16 cellular contexts compared by ENCODE assay signal in genomic region chr14:105309371-105309770, GRCh38. TPM values are rescaled to one million over a fixed set of nuclear protein-coding genes. Genes with fewer than 3 reads are reported as not detected.
DNase-seq lines count a peak whose midpoint lies in the region; ATAC-seq and TF ChIP-seq lines count a peak whose summit lies in the region.
"Had no signal": no experiment of that assay in that cellular context is flagged by ENCODE, and none has a peak within 500 bp of the region (broad histone marks: within the 10 kb centered on the region; RNA-seq: fewer than 3 reads in every experiment).

No MANE protein-coding gene starts in this region.

- peaks cover 5% of the 10 kb centered on the region for H3K4me1 Mint-ChIP-seq in osteocyte (ENCODE audit: unreplicated experiment)

- ATAC-seq in Right ventricle myocardium superior (ENCODE audit: poor library complexity) (no peak), left ventricle myocardium superior (no peak), HG02885 (IDR thresholded peaks at IDR 0.05; ENCODE audit: poor library complexity, unreplicated experiment) (no peak), left lobe of liver (no peak)
- ATAC-seq: CD8-positive, alpha-beta T cell had no signal

- H3K36me3 Mint-ChIP-seq in osteocyte (ENCODE audit: unreplicated experiment), result no peaks in the 10 kb centered on the region
- H3K36me3 Mint-ChIP-seq: CD8-positive, alpha-beta T cell had no signal

- no peak overlapping the region for H3K4me3 Mint-ChIP-seq in osteocyte (ENCODE audit: unreplicated experiment)
- H3K4me3 Mint-ChIP-seq: CD8-positive, alpha-beta T cell; HFFc6 had no signal

- no peaks in the 10 kb centered on the region for H3K27me3 ChIP-seq in mucosa of stomach (ENCODE audit: control insufficient read depth, insufficient read depth, low read length)

- DNase-seq in Right ventricle myocardium superior (peak; percentile 1), left ventricle myocardium superior (no peak), epithelial cell of esophagus (ENCODE audit: low read depth) (peak; percentile 33), osteocyte (ENCODE audit: extremely low spot score, unreplicated experiment) (no peak), left lobe of liver (ENCODE audit: low spot score) (no peak)
- DNase-seq: C1 segment of cervical spinal cord; Caco-2; CD4-positive, CD25-positive, alpha-beta regulatory T cell; CD8-positive, alpha-beta T cell; DMS153; DND-41; GOT3; HFFc6 had no signal

- TF ChIP-seq CTCF in epithelial cell of esophagus (IDR thresholded peaks at IDR 0.05; ENCODE audit: insufficient read depth, low read depth, low read length, missing control alignments) (no peak), osteocyte (IDR thresholded peaks at IDR 0.05) (no peak)

- no peaks in the 10 kb centered on the region for H3K9me3 Mint-ChIP-seq in osteocyte (ENCODE audit: unreplicated experiment)
- H3K9me3 Mint-ChIP-seq: CD4-positive, CD25-positive, alpha-beta regulatory T cell; CD8-positive, alpha-beta T cell; HFFc6 had no signal

- H3K4me3 ChIP-seq in epithelial cell of esophagus (ENCODE audit: low read length), result no peak overlapping the region
- no peak overlapping the region for H3K4me3 ChIP-seq in mucosa of stomach (ENCODE audit: low read length)
- H3K4me3 ChIP-seq: HAP-1 had no signal

- peak overlapping the region; percentile 25 for H3K9ac ChIP-seq in mucosa of stomach (ENCODE audit: low read length)

- peaks cover 5% of the 10 kb centered on the region for H3K4me1 ChIP-seq in mucosa of stomach (ENCODE audit: control insufficient read depth, insufficient read depth, low read length)
- H3K4me1 ChIP-seq: Caco-2 had no signal

- H3K9me3 ChIP-seq in mucosa of stomach (ENCODE audit: control insufficient read depth, low read length), result no peaks in the 10 kb centered on the region
- H3K9me3 ChIP-seq: Caco-2, HAP-1 had no signal

- intact Hi-C loops in Right ventricle myocardium superior (cut with DNase I), result no loop called here
- intact Hi-C loops in left ventricle myocardium superior (cut with micrococcal nuclease), result no loop called here

- no peaks in the 10 kb centered on the region for H3K27me3 Mint-ChIP-seq in osteocyte (ENCODE audit: unreplicated experiment)
- H3K27me3 Mint-ChIP-seq: CD4-positive, CD25-positive, alpha-beta regulatory T cell had no signal

- no peaks in the 10 kb centered on the region for H3K36me3 ChIP-seq in mucosa of stomach (ENCODE audit: control insufficient read depth, insufficient read depth, low read length)
- H3K36me3 ChIP-seq: HAP-1 had no signal

- H3K27ac Mint-ChIP-seq in osteocyte (ENCODE audit: unreplicated experiment), result no peak overlapping the region
- H3K27ac Mint-ChIP-seq: CD4-positive, CD25-positive, alpha-beta regulatory T cell; CD8-positive, alpha-beta T cell; HFFc6 had no signal

RNA-seq across cellular contexts. Expression of gene PACS2, which starts 5.2 kb away (rescaled TPM):
- total RNA-seq in Right ventricle myocardium superior (66.8 TPM), left ventricle myocardium superior (76.2 TPM), osteocyte (109 and 115 TPM in 2 replicates), left lobe of liver (26.6 TPM)

RNA-seq across cellular contexts. Expression of gene BRF1, which starts 8.6 kb away (rescaled TPM):
- total RNA-seq in Right ventricle myocardium superior, result 17.5 TPM
- total RNA-seq in left ventricle myocardium superior, result 20.3 TPM
- total RNA-seq in osteocyte, result 41.7 and 43.5 TPM in 2 replicates
- total RNA-seq in left lobe of liver, result 20.5 TPM

Comparison
In these comparisons a context has a peak if more than half of its experiments do, and no peak if none do; other contexts are left out.
1. DNase-seq: peak in Right ventricle myocardium superior (single experiment) and epithelial cell of esophagus (single experiment); none in left ventricle myocardium superior (single experiment), osteocyte (single experiment) and left lobe of liver (single experiment).